Comparison of ENCODE assay signal across 1 cellular context in genomic region chr4:139295317-139296299, GRCh38.
TF ChIP-seq lines count a peak whose summit lies in the region.

No MANE protein-coding gene starts in this region.

TF ChIP-seq in HepG2, 621 proteins besides CTCF, POLR2A, EP300 and RAD21 (continued from another document and continues in another):
- TF ChIP-seq, protein P1, sequence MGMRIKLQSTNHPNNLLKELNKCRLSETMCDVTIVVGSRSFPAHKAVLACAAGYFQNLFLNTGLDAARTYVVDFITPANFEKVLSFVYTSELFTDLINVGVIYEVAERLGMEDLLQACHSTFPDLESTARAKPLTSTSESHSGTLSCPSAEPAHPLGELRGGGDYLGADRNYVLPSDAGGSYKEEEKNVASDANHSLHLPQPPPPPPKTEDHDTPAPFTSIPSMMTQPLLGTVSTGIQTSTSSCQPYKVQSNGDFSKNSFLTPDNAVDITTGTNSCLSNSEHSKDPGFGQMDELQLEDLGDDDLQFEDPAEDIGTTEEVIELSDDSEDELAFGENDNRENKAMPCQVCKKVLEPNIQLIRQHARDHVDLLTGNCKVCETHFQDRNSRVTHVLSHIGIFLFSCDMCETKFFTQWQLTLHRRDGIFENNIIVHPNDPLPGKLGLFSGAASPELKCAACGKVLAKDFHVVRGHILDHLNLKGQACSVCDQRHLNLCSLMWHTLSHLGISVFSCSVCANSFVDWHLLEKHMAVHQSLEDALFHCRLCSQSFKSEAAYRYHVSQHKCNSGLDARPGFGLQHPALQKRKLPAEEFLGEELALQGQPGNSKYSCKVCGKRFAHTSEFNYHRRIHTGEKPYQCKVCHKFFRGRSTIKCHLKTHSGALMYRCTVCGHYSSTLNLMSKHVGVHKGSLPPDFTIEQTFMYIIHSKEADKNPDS (CRISPR knock-in tag; IDR thresholded peaks at IDR 0.05): no peak
- TF ChIP-seq FOXK1 (CRISPR knock-in tag; IDR thresholded peaks at IDR 0.05; ENCODE audit: borderline replicate concordance, low read depth): peak; percentile 81
- no peak for TF ChIP-seq ZNF749 (CRISPR knock-in tag; IDR thresholded peaks at IDR 0.05; ENCODE audit: borderline replicate concordance)
- no peak for TF ChIP-seq TCF12 (IDR thresholded peaks at IDR 0.05)
- TF ChIP-seq TCF12 (CRISPR knock-in tag; IDR thresholded peaks at IDR 0.05): peak; percentile 83
- no peak for TF ChIP-seq ZNF335 (CRISPR knock-in tag; IDR thresholded peaks at IDR 0.05)
- no peak for TF ChIP-seq STAT5B (CRISPR knock-in tag; IDR thresholded peaks at IDR 0.05)
- TF ChIP-seq KLF6 (CRISPR knock-in tag; IDR thresholded peaks at IDR 0.05): peak; percentile 49; the same call in 1 of the 2 replicates
- TF ChIP-seq TBX2 (CRISPR knock-in tag; IDR thresholded peaks at IDR 0.05; ENCODE audit: borderline replicate concordance): peak; percentile 63; the same call in 1 of the 2 replicates
- peak; percentile 93 for TF ChIP-seq ZNF784 (CRISPR knock-in tag; IDR thresholded peaks at IDR 0.05; ENCODE audit: borderline replicate concordance)
- no peak; the same call in 1 of the 2 replicates for TF ChIP-seq SOX5 (CRISPR knock-in tag; IDR thresholded peaks at IDR 0.05; ENCODE audit: borderline replicate concordance)
- peak; percentile 92 for TF ChIP-seq YEATS4 (CRISPR knock-in tag; IDR thresholded peaks at IDR 0.05; ENCODE audit: borderline replicate concordance)
- TF ChIP-seq ZNF607 (CRISPR knock-in tag; IDR thresholded peaks at IDR 0.05; ENCODE audit: borderline replicate concordance): 0 out of 2 replicates have a peak, but pooled peaks have one; percentile 61
- no peak for TF ChIP-seq FOXM1 (CRISPR knock-in tag; IDR thresholded peaks at IDR 0.05)
- peak; percentile 81; the same call in 1 of the 2 replicates for TF ChIP-seq IRX3 (CRISPR knock-in tag; IDR thresholded peaks at IDR 0.05; ENCODE audit: borderline replicate concordance, low read depth)
- TF ChIP-seq ZNF777 (CRISPR knock-in tag; IDR thresholded peaks at IDR 0.05): peak; percentile 61; the same call in 1 of the 2 replicates
- TF ChIP-seq, protein P2, sequence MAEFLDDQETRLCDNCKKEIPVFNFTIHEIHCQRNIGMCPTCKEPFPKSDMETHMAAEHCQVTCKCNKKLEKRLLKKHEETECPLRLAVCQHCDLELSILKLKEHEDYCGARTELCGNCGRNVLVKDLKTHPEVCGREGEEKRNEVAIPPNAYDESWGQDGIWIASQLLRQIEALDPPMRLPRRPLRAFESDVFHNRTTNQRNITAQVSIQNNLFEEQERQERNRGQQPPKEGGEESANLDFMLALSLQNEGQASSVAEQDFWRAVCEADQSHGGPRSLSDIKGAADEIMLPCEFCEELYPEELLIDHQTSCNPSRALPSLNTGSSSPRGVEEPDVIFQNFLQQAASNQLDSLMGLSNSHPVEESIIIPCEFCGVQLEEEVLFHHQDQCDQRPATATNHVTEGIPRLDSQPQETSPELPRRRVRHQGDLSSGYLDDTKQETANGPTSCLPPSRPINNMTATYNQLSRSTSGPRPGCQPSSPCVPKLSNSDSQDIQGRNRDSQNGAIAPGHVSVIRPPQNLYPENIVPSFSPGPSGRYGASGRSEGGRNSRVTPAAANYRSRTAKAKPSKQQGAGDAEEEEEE (CRISPR knock-in tag; IDR thresholded peaks at IDR 0.05; ENCODE audit: borderline replicate concordance): no peak
- TF ChIP-seq HNF4G (IDR thresholded peaks at IDR 0.05; ENCODE audit: borderline replicate concordance, low read depth, low read length): peak; percentile 28; the same call in 1 of the 2 replicates
- peak; percentile 42; the same call in 1 of the 2 replicates for TF ChIP-seq HNF4G (CRISPR knock-in tag; IDR thresholded peaks at IDR 0.05; ENCODE audit: borderline replicate concordance, low read depth)
- peak; percentile 94; the same call in 1 of the 2 replicates for TF ChIP-seq KDM5B (CRISPR knock-in tag; IDR thresholded peaks at IDR 0.05; ENCODE audit: borderline replicate concordance)
- no peak for TF ChIP-seq HHEX (CRISPR knock-in tag; IDR thresholded peaks at IDR 0.05)
- TF ChIP-seq, protein P3, sequence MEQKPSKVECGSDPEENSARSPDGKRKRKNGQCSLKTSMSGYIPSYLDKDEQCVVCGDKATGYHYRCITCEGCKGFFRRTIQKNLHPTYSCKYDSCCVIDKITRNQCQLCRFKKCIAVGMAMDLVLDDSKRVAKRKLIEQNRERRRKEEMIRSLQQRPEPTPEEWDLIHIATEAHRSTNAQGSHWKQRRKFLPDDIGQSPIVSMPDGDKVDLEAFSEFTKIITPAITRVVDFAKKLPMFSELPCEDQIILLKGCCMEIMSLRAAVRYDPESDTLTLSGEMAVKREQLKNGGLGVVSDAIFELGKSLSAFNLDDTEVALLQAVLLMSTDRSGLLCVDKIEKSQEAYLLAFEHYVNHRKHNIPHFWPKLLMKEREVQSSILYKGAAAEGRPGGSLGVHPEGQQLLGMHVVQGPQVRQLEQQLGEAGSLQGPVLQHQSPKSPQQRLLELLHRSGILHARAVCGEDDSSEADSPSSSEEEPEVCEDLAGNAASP (CRISPR knock-in tag; IDR thresholded peaks at IDR 0.05; ENCODE audit: borderline replicate concordance): peak; percentile 44; the same call in 1 of the 2 replicates
- peak; percentile 89 for TF ChIP-seq ESRRA (CRISPR knock-in tag; IDR thresholded peaks at IDR 0.05; ENCODE audit: low read depth)
- TF ChIP-seq, protein P4, sequence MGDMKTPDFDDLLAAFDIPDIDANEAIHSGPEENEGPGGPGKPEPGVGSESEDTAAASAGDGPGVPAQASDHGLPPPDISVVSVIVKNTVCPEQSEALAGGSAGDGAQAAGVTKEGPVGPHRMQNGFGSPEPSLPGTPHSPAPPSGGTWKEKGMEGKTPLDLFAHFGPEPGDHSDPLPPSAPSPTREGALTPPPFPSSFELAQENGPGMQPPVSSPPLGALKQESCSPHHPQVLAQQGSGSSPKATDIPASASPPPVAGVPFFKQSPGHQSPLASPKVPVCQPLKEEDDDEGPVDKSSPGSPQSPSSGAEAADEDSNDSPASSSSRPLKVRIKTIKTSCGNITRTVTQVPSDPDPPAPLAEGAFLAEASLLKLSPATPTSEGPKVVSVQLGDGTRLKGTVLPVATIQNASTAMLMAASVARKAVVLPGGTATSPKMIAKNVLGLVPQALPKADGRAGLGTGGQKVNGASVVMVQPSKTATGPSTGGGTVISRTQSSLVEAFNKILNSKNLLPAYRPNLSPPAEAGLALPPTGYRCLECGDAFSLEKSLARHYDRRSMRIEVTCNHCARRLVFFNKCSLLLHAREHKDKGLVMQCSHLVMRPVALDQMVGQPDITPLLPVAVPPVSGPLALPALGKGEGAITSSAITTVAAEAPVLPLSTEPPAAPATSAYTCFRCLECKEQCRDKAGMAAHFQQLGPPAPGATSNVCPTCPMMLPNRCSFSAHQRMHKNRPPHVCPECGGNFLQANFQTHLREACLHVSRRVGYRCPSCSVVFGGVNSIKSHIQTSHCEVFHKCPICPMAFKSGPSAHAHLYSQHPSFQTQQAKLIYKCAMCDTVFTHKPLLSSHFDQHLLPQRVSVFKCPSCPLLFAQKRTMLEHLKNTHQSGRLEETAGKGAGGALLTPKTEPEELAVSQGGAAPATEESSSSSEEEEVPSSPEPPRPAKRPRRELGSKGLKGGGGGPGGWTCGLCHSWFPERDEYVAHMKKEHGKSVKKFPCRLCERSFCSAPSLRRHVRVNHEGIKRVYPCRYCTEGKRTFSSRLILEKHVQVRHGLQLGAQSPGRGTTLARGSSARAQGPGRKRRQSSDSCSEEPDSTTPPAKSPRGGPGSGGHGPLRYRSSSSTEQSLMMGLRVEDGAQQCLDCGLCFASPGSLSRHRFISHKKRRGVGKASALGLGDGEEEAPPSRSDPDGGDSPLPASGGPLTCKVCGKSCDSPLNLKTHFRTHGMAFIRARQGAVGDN (CRISPR knock-in tag; IDR thresholded peaks at IDR 0.05): peak; percentile 96
- TF ChIP-seq NFE2L2 (IDR thresholded peaks at IDR 0.05; ENCODE audit: low read length): no peak
- no peak for TF ChIP-seq ATAD3A (CRISPR knock-in tag; IDR thresholded peaks at IDR 0.05)
- TF ChIP-seq, protein P5, sequence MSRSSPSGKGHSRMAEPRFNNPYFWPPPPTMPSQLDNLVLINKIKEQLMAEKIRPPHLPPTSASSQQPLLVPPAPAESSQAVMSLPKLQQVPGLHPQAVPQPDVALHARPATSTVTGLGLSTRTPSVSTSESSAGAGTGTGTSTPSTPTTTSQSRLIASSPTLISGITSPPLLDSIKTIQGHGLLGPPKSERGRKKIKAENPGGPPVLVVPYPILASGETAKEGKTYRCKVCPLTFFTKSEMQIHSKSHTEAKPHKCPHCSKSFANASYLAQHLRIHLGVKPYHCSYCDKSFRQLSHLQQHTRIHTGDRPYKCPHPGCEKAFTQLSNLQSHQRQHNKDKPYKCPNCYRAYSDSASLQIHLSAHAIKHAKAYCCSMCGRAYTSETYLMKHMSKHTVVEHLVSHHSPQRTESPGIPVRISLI (CRISPR knock-in tag; IDR thresholded peaks at IDR 0.05; ENCODE audit: borderline replicate concordance): peak; percentile 20; the same call in 1 of the 2 replicates
- no peak for TF ChIP-seq ELF4 (CRISPR knock-in tag; IDR thresholded peaks at IDR 0.05; ENCODE audit: borderline replicate concordance)
- TF ChIP-seq CSRNP1 (CRISPR knock-in tag; IDR thresholded peaks at IDR 0.05): peak; percentile 81
- peak; percentile 94 for TF ChIP-seq KMT2A (CRISPR knock-in tag; IDR thresholded peaks at IDR 0.05)
- no peak for TF ChIP-seq CCAR2 (optimal IDR thresholded peaks at IDR 0.05; ENCODE audit: low read depth, low read length)
- TF ChIP-seq SMAD9 (CRISPR knock-in tag; IDR thresholded peaks at IDR 0.05): no peak
- peak; percentile 78; the same call in 1 of the 2 replicates for TF ChIP-seq MTA1 (CRISPR knock-in tag; IDR thresholded peaks at IDR 0.05; ENCODE audit: borderline replicate concordance)
- TF ChIP-seq FOXO1 (CRISPR knock-in tag; IDR thresholded peaks at IDR 0.05): peak; percentile 74
- TF ChIP-seq DMAP1 (CRISPR knock-in tag; IDR thresholded peaks at IDR 0.05): peak; percentile 96
- no peak for TF ChIP-seq MBD4 (IDR thresholded peaks at IDR 0.05; ENCODE audit: borderline replicate concordance, low read length)
- TF ChIP-seq ONECUT2 (CRISPR knock-in tag; IDR thresholded peaks at IDR 0.05): peak; percentile 48; the same call in 1 of the 2 replicates
- peak; percentile 66; the same call in 1 of the 2 replicates for TF ChIP-seq ARNT2 (CRISPR knock-in tag; IDR thresholded peaks at IDR 0.05; ENCODE audit: low read depth)
- no peak for TF ChIP-seq ZNF7 (CRISPR knock-in tag; IDR thresholded peaks at IDR 0.05)
- TF ChIP-seq, protein P6, sequence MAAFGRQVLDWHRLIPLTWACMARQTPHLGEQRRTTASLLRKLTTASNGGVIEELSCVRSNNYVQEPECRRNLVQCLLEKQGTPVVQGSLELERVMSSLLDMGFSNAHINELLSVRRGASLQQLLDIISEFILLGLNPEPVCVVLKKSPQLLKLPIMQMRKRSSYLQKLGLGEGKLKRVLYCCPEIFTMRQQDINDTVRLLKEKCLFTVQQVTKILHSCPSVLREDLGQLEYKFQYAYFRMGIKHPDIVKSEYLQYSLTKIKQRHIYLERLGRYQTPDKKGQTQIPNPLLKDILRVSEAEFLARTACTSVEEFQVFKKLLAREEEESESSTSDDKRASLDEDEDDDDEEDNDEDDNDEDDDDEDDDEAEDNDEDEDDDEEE (CRISPR knock-in tag; IDR thresholded peaks at IDR 0.05): peak; percentile 79; the same call in 1 of the 2 replicates
- TF ChIP-seq ZNF234 (CRISPR knock-in tag; conservative IDR thresholded peaks at IDR 0.05): 0 out of 2 replicates have a peak, but pooled peaks have one; percentile 76
- TF ChIP-seq, protein P7, sequence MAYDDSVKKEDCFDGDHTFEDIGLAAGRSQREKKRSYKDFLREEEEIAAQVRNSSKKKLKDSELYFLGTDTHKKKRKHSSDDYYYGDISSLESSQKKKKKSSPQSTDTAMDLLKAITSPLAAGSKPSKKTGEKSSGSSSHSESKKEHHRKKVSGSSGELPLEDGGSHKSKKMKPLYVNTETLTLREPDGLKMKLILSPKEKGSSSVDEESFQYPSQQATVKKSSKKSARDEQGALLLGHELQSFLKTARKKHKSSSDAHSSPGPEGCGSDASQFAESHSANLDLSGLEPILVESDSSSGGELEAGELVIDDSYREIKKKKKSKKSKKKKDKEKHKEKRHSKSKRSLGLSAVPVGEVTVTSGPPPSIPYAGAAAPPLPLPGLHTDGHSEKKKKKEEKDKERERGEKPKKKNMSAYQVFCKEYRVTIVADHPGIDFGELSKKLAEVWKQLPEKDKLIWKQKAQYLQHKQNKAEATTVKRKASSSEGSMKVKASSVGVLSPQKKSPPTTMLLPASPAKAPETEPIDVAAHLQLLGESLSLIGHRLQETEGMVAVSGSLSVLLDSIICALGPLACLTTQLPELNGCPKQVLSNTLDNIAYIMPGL (CRISPR knock-in tag; IDR thresholded peaks at IDR 0.05; ENCODE audit: borderline replicate concordance in 1 of 2, low read depth in 1 of 2): peak; percentile 99
- TF ChIP-seq GATAD2A (CRISPR knock-in tag; IDR thresholded peaks at IDR 0.05): peak; percentile 68; the same call in 1 of the 2 replicates
- TF ChIP-seq ZFP90 (CRISPR knock-in tag; IDR thresholded peaks at IDR 0.05; ENCODE audit: borderline replicate concordance): peak; percentile 77; the same call in 1 of the 2 replicates
- TF ChIP-seq RBM22 (optimal IDR thresholded peaks at IDR 0.05; ENCODE audit: low read length): no peak
- no peak for TF ChIP-seq SP5 (CRISPR knock-in tag; IDR thresholded peaks at IDR 0.05; ENCODE audit: borderline replicate concordance, low read depth)
- peak; percentile 48; the same call in 1 of the 2 replicates for TF ChIP-seq NCOA2 (CRISPR knock-in tag; IDR thresholded peaks at IDR 0.05)
- TF ChIP-seq RAD51 (IDR thresholded peaks at IDR 0.05; ENCODE audit: borderline replicate concordance): no peak
- no peak for TF ChIP-seq SRSF9 (IDR thresholded peaks at IDR 0.05; ENCODE audit: borderline replicate concordance, insufficient read depth, low read depth, low read length, poor library complexity, severe bottlenecking)
- peak; percentile 63; the same call in 1 of the 2 replicates for TF ChIP-seq SP4 (CRISPR knock-in tag; IDR thresholded peaks at IDR 0.05)
- TF ChIP-seq ZNF773 (CRISPR knock-in tag; IDR thresholded peaks at IDR 0.05; ENCODE audit: borderline replicate concordance): no peak
- no peak; the same call in 1 of the 2 replicates for TF ChIP-seq ZNF441 (CRISPR knock-in tag; IDR thresholded peaks at IDR 0.05; ENCODE audit: borderline replicate concordance)
- TF ChIP-seq CC2D1A (CRISPR knock-in tag; IDR thresholded peaks at IDR 0.05): no peak
